15 cellular contexts compared by ENCODE assay signal in the genomic region with DNA sequence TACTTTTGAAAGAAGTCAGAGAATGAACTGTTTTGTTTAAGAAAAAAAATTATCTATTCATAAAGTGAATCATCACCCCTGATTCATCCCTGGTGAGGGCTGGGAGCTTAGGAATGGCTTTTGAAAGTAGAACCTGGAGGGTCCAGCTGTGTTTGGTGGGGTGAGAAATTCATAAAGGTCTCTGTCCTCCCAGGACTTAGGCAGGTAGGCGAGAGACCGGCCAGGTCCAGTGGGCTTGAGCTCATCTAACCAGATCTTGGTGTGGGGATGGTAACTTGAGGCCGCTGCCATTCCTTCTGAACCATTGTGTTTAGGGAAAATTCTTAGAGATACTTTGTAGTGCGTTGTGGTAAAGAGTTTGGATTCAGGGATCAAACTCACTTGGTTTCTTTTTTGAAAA.
DNase-seq lines count a peak whose midpoint lies in the region; ATAC-seq and TF ChIP-seq lines count a peak whose summit lies in the region.
"Had no signal": no experiment of that assay in that cellular context is flagged by ENCODE, and none has a peak within 500 bp of the region (broad histone marks: within the 10 kb centered on the region; RNA-seq: fewer than 3 reads in every experiment).

No MANE protein-coding gene starts in this region.

- no peaks in the 10 kb centered on the region for H3K36me3 Mint-ChIP-seq in Caco-2 (ENCODE audit: insufficient read depth, unreplicated experiment)

- H3K79me2 ChIP-seq in GM23248 (ENCODE audit: insufficient read depth) = no peaks in the 10 kb centered on the region

- H3K9ac ChIP-seq in GM23248 = no peak overlapping the region

- H3K27ac ChIP-seq in GM23248 (no peak overlapping the region), dorsolateral prefrontal cortex (no peak overlapping the region)
- H3K27ac ChIP-seq: C4-2B had no signal

- H3K9me3 Mint-ChIP-seq in Caco-2 (ENCODE audit: unreplicated experiment) = no peaks in the 10 kb centered on the region

- 0 out of 2 replicates have a peak, but pooled peaks cover 3% of the 10 kb centered on the region for H3K4me1 ChIP-seq in GM23248 (ENCODE audit: insufficient read depth)
- H3K4me1 ChIP-seq in Caco-2 = no peaks in the 10 kb centered on the region
- H3K4me1 ChIP-seq: BE2C had no signal

- POLR2A ChIA-PET in Caco-2 (lab: Charles Lee) = no interaction called here

- no peaks in the 10 kb centered on the region for H3K27me3 ChIP-seq in GM23248 (replicated peaks; ENCODE audit: insufficient read depth)
- no peaks in the 10 kb centered on the region for H3K27me3 ChIP-seq in Caco-2 (replicated peaks; ENCODE audit: control insufficient read depth, insufficient read depth, low read length)
- H3K27me3 ChIP-seq in dorsolateral prefrontal cortex = no peaks in the 10 kb centered on the region
- H3K27me3 ChIP-seq: BE2C had no signal

- no peak for ATAC-seq in HG02623 (IDR thresholded peaks at IDR 0.05; ENCODE audit: unreplicated experiment)
- ATAC-seq: GM12878 had no signal

- H3K4me3 Mint-ChIP-seq in Caco-2 (ENCODE audit: unreplicated experiment) = no peak overlapping the region
- H3K4me3 Mint-ChIP-seq: CD4-positive, alpha-beta memory T cell; H9 had no signal

- H2AFZ ChIP-seq in GM23248 = no peak overlapping the region

- 81 to 89% methylated on average over 4 of the region's 4 CpGs for WGBS in GM23248 (ENCODE audit: low coverage in 1 of 2, low lambda C conversion rate in 2 of 2, missing lambda C conversion rate in 2 of 2), 2 experiments

- 0 out of 2 replicates have a peak, but pooled peaks cover 9% of the 10 kb centered on the region for H3F3A ChIP-seq in GM23248 (ENCODE audit: insufficient read depth)

- no peaks in the 10 kb centered on the region for H3K9me2 ChIP-seq in GM23248 (ENCODE audit: insufficient read depth)

- CTCF ChIA-PET in Caco-2 (lab: Charles Lee) = no interaction called here

- H3K9me3 ChIP-seq in GM23248 (ENCODE audit: low read depth) = no peaks in the 10 kb centered on the region
- H3K9me3 ChIP-seq in Caco-2 = no peaks in the 10 kb centered on the region
- H3K9me3 ChIP-seq: BE2C had no signal

- no peak overlapping the region for H3K4me2 ChIP-seq in GM23248 (ENCODE audit: unreplicated experiment)

- H4K20me1 ChIP-seq in GM23248 (ENCODE audit: insufficient read depth) = no peaks in the 10 kb centered on the region

- no peak for TF ChIP-seq CTCF in epithelial cell of esophagus (IDR thresholded peaks at IDR 0.05; ENCODE audit: insufficient read depth, low read depth, low read length, missing control alignments)
- TF ChIP-seq CTCF in Caco-2 (IDR thresholded peaks at IDR 0.05; ENCODE audit: insufficient read depth in 1 of 2, low read depth in 1 of 2, low read length in 1 of 2, severe bottlenecking in 1 of 2, unreplicated experiment in 1 of 2) = no peak
- no peak for TF ChIP-seq CTCF in dorsolateral prefrontal cortex (IDR thresholded peaks at IDR 0.05 in 54 of 56, conservative IDR thresholded peaks at IDR 0.05 in 2 of 56; ENCODE audit: low read depth in 1 of 56, partially characterized antibody in 56 of 56)

- no peaks in the 10 kb centered on the region for H3K4me1 Mint-ChIP-seq in Caco-2 (ENCODE audit: low read depth, unreplicated experiment)
- H3K4me1 Mint-ChIP-seq: CD4-positive, alpha-beta memory T cell had no signal

- H3K27ac Mint-ChIP-seq in Caco-2 (ENCODE audit: unreplicated experiment) = no peak overlapping the region
- H3K27ac Mint-ChIP-seq: CD4-positive, alpha-beta memory T cell; H9 had no signal

- no peaks in the 10 kb centered on the region for H3K27me3 Mint-ChIP-seq in Caco-2 (ENCODE audit: insufficient read depth, unreplicated experiment)

- intact Hi-C loops in Caco-2 (cut with micrococcal nuclease; ENCODE audit: unreplicated experiment) (no loop called here), dorsolateral prefrontal cortex (cut with DNase I) (no loop called here)

- H3K4me3 ChIP-seq in GM23248 (no peak overlapping the region), epithelial cell of esophagus (ENCODE audit: low read length) (no peak overlapping the region), Caco-2 (ENCODE audit: low read depth, low read length) (no peak overlapping the region), dorsolateral prefrontal cortex (no peak overlapping the region)
- H3K4me3 ChIP-seq: GM12878 had no signal

- H3K36me3 ChIP-seq in GM23248 (ENCODE audit: low read depth) (no peaks in the 10 kb centered on the region), Caco-2 (ENCODE audit: control insufficient read depth, insufficient read depth, low read length) (no peaks in the 10 kb centered on the region)
- H3K36me3 ChIP-seq: BE2C had no signal

- DNase-seq in COLO829 (ENCODE audit: low spot score) (peak; percentile 14), GM23248 (peak; percentile 43), epithelial cell of esophagus (ENCODE audit: low read depth) (peak; percentile 12), islet precursor cell (peak; percentile 25), Caco-2 (no peak), SKM-1 (lab: John Stamatoyannopoulos, UW; ENCODE audit: unreplicated experiment) (no peak), dorsolateral prefrontal cortex (no peak)
- DNase-seq: BE2C; CD4-positive, alpha-beta memory T cell; COR-L47; GOT3; H9 had no signal

- in situ Hi-C loops in GM23248 (cut with MboI) = no loop called here

- BruUV-seq in Caco-2 (replicated peaks; lab: Mats Ljungman, UMichigan) = no TSS peak

Comparison
In these comparisons a context has a peak if more than half of its experiments do, and no peak if none do; other contexts are left out.
1. DNase-seq: peak in COLO829 (single experiment), GM23248 (single experiment), epithelial cell of esophagus (single experiment) and islet precursor cell (single experiment); none in Caco-2 (0 of 2), SKM-1 (single experiment) and dorsolateral prefrontal cortex (0 of 10).